22 cellular contexts compared by ENCODE assay signal in the genomic region with DNA sequence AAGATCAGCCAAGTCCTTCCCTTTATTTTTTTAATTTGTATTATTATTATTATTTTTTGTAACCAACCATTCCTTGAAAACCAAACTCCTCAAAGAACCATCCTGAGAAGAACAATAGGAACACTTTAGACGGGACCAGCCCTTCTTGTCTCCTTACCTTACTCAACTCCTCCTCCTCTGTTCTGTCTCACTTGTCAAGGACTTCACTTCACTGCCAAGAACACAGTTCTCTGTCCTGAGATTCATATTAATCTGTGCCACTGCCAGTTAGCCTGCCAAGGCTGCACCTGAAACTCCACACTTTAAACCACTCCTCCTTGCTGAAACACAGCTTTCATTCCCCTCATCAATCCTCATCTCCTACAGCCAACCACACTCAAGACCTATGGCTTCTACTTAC.
"Had no signal": no experiment of that assay in that cellular context is flagged by ENCODE, and none has a peak within 500 bp of the region (broad histone marks: within the 10 kb centered on the region; RNA-seq: fewer than 3 reads in every experiment).

No MANE protein-coding gene starts in this region.

- ATAC-seq: activated T-helper 17 cell treated with anti-CD3 and anti-CD28 coated beads, Interleukin-2, amount 50 U/mL, for 72 hours; heart right ventricle; left cardiac atrium; stimulated activated naive B cell treated with anti-CD40 and anti-IgM and Interleukin-4, amounts not matched to agents 10 μg/mL and 1 μg/mL and 100 μg/mL, for 72 hours had no signal

- H3K4me3 Mint-ChIP-seq: activated naive CD8-positive, alpha-beta T cell; activated T-helper 17 cell treated with anti-CD3 and anti-CD28 coated beads, Interleukin-2, amount 50 U/mL, for 72 hours; endodermal cell; naive B cell; stimulated activated naive B cell treated with anti-CD40 and anti-IgM and Interleukin-4, amounts not matched to agents 10 μg/mL and 1 μg/mL and 100 μg/mL, for 72 hours; type B pancreatic cell had no signal

- H3K4me1 Mint-ChIP-seq: naive B cell; stimulated activated naive B cell treated with anti-CD40 and anti-IgM and Interleukin-4, amounts not matched to agents 10 μg/mL and 1 μg/mL and 100 μg/mL, for 72 hours had no signal

- H3K27me3 Mint-ChIP-seq: activated naive CD8-positive, alpha-beta T cell; activated T-helper 17 cell treated with anti-CD3 and anti-CD28 coated beads, Interleukin-2, amount 50 U/mL, for 72 hours; progenitor cell of endocrine pancreas; type B pancreatic cell had no signal

- H3K9me3 Mint-ChIP-seq: activated T-helper 17 cell treated with anti-CD3 and anti-CD28 coated beads, Interleukin-2, amount 50 U/mL, for 72 hours; stimulated activated naive B cell treated with anti-CD40 and anti-IgM and Interleukin-4, amounts not matched to agents 10 μg/mL and 1 μg/mL and 100 μg/mL, for 72 hours had no signal

- H3K27ac Mint-ChIP-seq: activated naive CD8-positive, alpha-beta T cell; activated T-helper 17 cell treated with anti-CD3 and anti-CD28 coated beads, Interleukin-2, amount 50 U/mL, for 72 hours; endodermal cell; progenitor cell of endocrine pancreas; stimulated activated naive B cell treated with anti-CD40 and anti-IgM and Interleukin-4, amounts not matched to agents 10 μg/mL and 1 μg/mL and 100 μg/mL, for 72 hours; type B pancreatic cell had no signal

- H3K4me3 ChIP-seq: colonic mucosa, heart right ventricle, testis had no signal

- DNase-seq: activated CD4-positive, alpha-beta T cell treated with anti-CD3 and anti-CD28 coated beads, Interleukin-2, amount 50 U/mL, for 1 hour; activated CD4-positive, CD25-positive, alpha-beta regulatory T cell treated with anti-CD3 and anti-CD28 coated beads, Interleukin-2, amount 50 U/mL, for 72 hours; activated T-cell treated with anti-CD3 and anti-CD28 coated beads, Interleukin-2, amount 50 U/mL, for 1 hour; colonic mucosa; endodermal cell; heart right ventricle; islet precursor cell; left cardiac atrium; mesenchymal stem cell; naive B cell; occipital lobe; stimulated activated CD4-positive, alpha-beta T cell treated with anti-CD3 and anti-CD28 coated beads, Interleukin-2, amount 100 ng/mL, for 48 hours; stimulated activated CD8-positive, alpha-beta memory T cell treated with anti-CD3 and anti-CD28 coated beads, Interleukin-4, amount 100 ng/mL, for 48 hours; stimulated activated naive B cell treated with anti-CD40 and anti-IgM and Interleukin-4, amounts not matched to agents 10 μg/mL and 1 μg/mL and 100 μg/mL, for 72 hours; T-helper 1 cell; testis; WERI-Rb-1 had no signal

- H3K27me3 ChIP-seq: colonic mucosa, heart right ventricle, testis had no signal

- FAIRE-seq: astrocyte had no signal

- H3K36me3 Mint-ChIP-seq: activated naive CD8-positive, alpha-beta T cell; naive B cell; stimulated activated naive B cell treated with anti-CD40 and anti-IgM and Interleukin-4, amounts not matched to agents 10 μg/mL and 1 μg/mL and 100 μg/mL, for 72 hours; type B pancreatic cell had no signal

- H3K9me3 ChIP-seq: colonic mucosa, testis had no signal

- H3K4me1 ChIP-seq: colonic mucosa, heart right ventricle, testis had no signal

- H3K36me3 ChIP-seq: colonic mucosa, heart right ventricle, WERI-Rb-1 had no signal

- H3K27ac ChIP-seq: colonic mucosa, heart right ventricle, testis, WERI-Rb-1 had no signal
